Comparison of ENCODE assay signal across 21 cellular contexts in the genomic region with DNA sequence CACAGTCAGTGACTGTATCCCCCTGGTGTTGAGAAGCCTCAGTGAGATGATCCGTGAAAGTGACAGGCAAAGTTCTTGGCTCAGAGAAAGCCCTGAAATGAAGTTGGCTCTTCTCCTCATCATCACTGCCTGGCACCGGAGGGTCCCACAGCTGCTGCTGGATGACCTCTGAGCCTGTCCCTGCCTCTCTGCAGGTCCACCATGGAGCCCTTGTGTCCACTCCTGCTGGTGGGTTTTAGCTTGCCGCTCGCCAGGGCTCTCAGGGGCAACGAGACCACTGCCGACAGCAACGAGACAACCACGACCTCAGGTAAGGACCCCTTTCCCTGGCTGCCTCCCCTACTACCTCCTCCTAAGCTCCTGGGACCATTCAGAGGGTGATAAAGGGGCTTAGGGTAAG.
"Had no signal": no experiment of that assay in that cellular context is flagged by ENCODE, and none has a peak within 500 bp of the region (broad histone marks: within the 10 kb centered on the region; RNA-seq: fewer than 3 reads in every experiment).

No MANE protein-coding gene starts in this region.

- H3K36me3 Mint-ChIP-seq: naive thymus-derived CD4-positive, alpha-beta T cell; stimulated activated effector memory CD8-positive, alpha-beta T cell treated with anti-CD3 and anti-CD28 coated beads, Interleukin-12 subunit alpha, Interleukin-12 subunit beta, amount 100 ng/mL, for 72 hours had no signal

- DNase-seq: cortex of kidney; effector CD4-positive, alpha-beta T cell; foreskin fibroblast; gastrocnemius medialis; head of caudate nucleus; left ventricle myocardium inferior; mammary epithelial cell; mesendoderm; midbrain; naive thymus-derived CD4-positive, alpha-beta T cell; pancreas; right lobe of liver; stimulated activated CD4-positive, alpha-beta T cell treated with anti-CD3 and anti-CD28 coated beads, Interleukin-2, amount 100 ng/mL, for 24 hours; stimulated activated CD4-positive, alpha-beta T cell treated with anti-CD3 and anti-CD28 coated beads, Interleukin-4, amount 100 ng/mL, for 24 hours; stimulated activated naive CD4-positive, alpha-beta T cell treated with Interleukin-2 at 50 U/mL for 16 hours; stomach; thyroid gland; trophoblast cell had no signal

- ATAC-seq: esophagus mucosa; gastrocnemius medialis; left colon; naive thymus-derived CD4-positive, alpha-beta T cell; pancreas; right lobe of liver; stimulated activated effector memory CD8-positive, alpha-beta T cell treated with anti-CD3 and anti-CD28 coated beads, Interleukin-12 subunit alpha, Interleukin-12 subunit beta, amount 100 ng/mL, for 72 hours had no signal

- H3K27me3 Mint-ChIP-seq: naive thymus-derived CD4-positive, alpha-beta T cell had no signal

- H3K4me3 Mint-ChIP-seq: naive thymus-derived CD4-positive, alpha-beta T cell; stimulated activated effector memory CD8-positive, alpha-beta T cell treated with anti-CD3 and anti-CD28 coated beads, Interleukin-12 subunit alpha, Interleukin-12 subunit beta, amount 100 ng/mL, for 72 hours had no signal

- H3K9me3 Mint-ChIP-seq: naive thymus-derived CD4-positive, alpha-beta T cell; stimulated activated effector memory CD8-positive, alpha-beta T cell treated with anti-CD3 and anti-CD28 coated beads, Interleukin-12 subunit alpha, Interleukin-12 subunit beta, amount 100 ng/mL, for 72 hours had no signal

- H3K27ac Mint-ChIP-seq: stimulated activated effector memory CD8-positive, alpha-beta T cell treated with anti-CD3 and anti-CD28 coated beads, Interleukin-12 subunit alpha, Interleukin-12 subunit beta, amount 100 ng/mL, for 72 hours had no signal
